In genomic region chr1:32984829-32985310, GRCh38 we compare ENCODE assay signal across 2 cellular contexts.
TF ChIP-seq lines count a peak whose summit lies in the region.

No MANE protein-coding gene starts in this region.

TF ChIP-seq in SK-N-SH, 30 proteins besides CTCF, POLR2A, EP300 and RAD21:
- TF ChIP-seq USF1 (IDR thresholded peaks at IDR 0.05; ENCODE audit: borderline replicate concordance, low read depth) (no peak), YY1 (IDR thresholded peaks at IDR 0.05; ENCODE audit: low read depth) (no peak), SIN3A (IDR thresholded peaks at IDR 0.05; ENCODE audit: borderline replicate concordance, low read depth, low read length) (no peak), FOXM1 (IDR thresholded peaks at IDR 0.05; ENCODE audit: low read depth) (no peak), RXRA (IDR thresholded peaks at IDR 0.05; ENCODE audit: borderline replicate concordance, low read depth) (no peak), SMC3 (IDR thresholded peaks at IDR 0.05; ENCODE audit: low read depth, low read length) (no peak), REST (IDR thresholded peaks at IDR 0.05; ENCODE audit: low read depth, low read length) (no peak), MAX (IDR thresholded peaks at IDR 0.05; ENCODE audit: low read depth) (no peak), RFX5 (IDR thresholded peaks at IDR 0.05; ENCODE audit: low read length) (no peak)

TF ChIP-seq in SK-N-SH treated with all-trans-retinoic acid at 6 μM for 48 hours, 23 proteins besides CTCF, POLR2A, EP300 and RAD21 (continued from another document):
- TF ChIP-seq CREB5 (CRISPR knock-in tag; IDR thresholded peaks at IDR 0.05; ENCODE audit: low read depth) (no peak), ZNF565 (CRISPR knock-in tag; conservative IDR thresholded peaks at IDR 0.05; ENCODE audit: low read depth) (no peak), PATZ1 (CRISPR knock-in tag; IDR thresholded peaks at IDR 0.05; ENCODE audit: borderline replicate concordance) (no peak), ZFP3 (CRISPR knock-in tag; IDR thresholded peaks at IDR 0.05) (no peak), TSHZ2 (CRISPR knock-in tag; IDR thresholded peaks at IDR 0.05) (no peak), ZFP30 (CRISPR knock-in tag; IDR thresholded peaks at IDR 0.05) (no peak), ESRRG (CRISPR knock-in tag; IDR thresholded peaks at IDR 0.05) (no peak), SNAI2 (CRISPR knock-in tag; IDR thresholded peaks at IDR 0.05) (no peak), CSDC2 (CRISPR knock-in tag; IDR thresholded peaks at IDR 0.05) (no peak), PPARA (CRISPR knock-in tag; IDR thresholded peaks at IDR 0.05; ENCODE audit: borderline replicate concordance) (no peak), OSR1 (CRISPR knock-in tag; IDR thresholded peaks at IDR 0.05) (no peak), TOX (CRISPR knock-in tag; IDR thresholded peaks at IDR 0.05; ENCODE audit: borderline replicate concordance) (no peak), BACH2 (CRISPR knock-in tag; IDR thresholded peaks at IDR 0.05; ENCODE audit: borderline replicate concordance) (no peak), ZNF70 (CRISPR knock-in tag; IDR thresholded peaks at IDR 0.05) (no peak)
